ENCODE assay signal across 29 cellular contexts in the genomic region with DNA sequence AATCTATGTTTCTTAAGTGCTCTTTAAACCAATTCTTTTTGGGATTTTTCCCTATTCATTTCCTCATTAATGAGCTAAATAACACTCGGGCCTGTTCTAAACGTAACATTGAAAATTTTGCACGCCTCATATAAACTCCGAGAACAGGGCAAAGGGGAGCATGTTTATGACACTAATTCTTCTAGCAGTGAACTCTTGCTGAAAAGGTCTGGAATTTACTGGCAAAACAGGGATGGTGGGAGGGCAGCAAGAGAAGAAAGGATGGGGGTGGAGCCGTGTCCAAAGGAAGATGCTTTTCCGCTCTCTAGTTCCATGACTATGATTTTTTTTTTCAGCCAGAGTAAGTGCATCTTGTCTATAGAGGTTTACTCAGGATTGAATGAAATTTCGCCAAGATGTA.
"Had no signal": no experiment of that assay in that cellular context is flagged by ENCODE, and none has a peak within 500 bp of the region (broad histone marks: within the 10 kb centered on the region; RNA-seq: fewer than 3 reads in every experiment).

No MANE protein-coding gene starts in this region.

- H3K27me3 ChIP-seq: brain microvascular endothelial cell, dorsolateral prefrontal cortex, foreskin keratinocyte, gastrocnemius medialis had no signal

- H3K27ac Mint-ChIP-seq: activated CD4-positive, alpha-beta memory T cell treated with anti-CD3 and anti-CD28 coated beads, Interleukin-2, amount 10 ng/mL, durations not matched to agents 7 days and 5 days; activated CD4-positive, alpha-beta T cell treated with anti-CD3 and anti-CD28 coated beads, Interleukin-2, amount 10 ng/mL, durations not matched to agents 7 days and 5 days; activated naive CD8-positive, alpha-beta T cell; activated T-helper 17 cell treated with anti-CD3 and anti-CD28 coated beads, Interleukin-2, amount 50 U/mL, for 72 hours; dendritic cell treated with granulocyte-macrophage colony-stimulating factor and Interleukin-4, amounts not matched to agents 40 ng/mL and 50 ng/mL, for 4 days had no signal

- DNase-seq: activated CD4-positive, alpha-beta memory T cell treated with anti-CD3 and anti-CD28 coated beads, Interleukin-2, amount 10 ng/mL, durations not matched to agents 7 days and 5 days; activated CD4-positive, alpha-beta T cell treated with anti-CD3 and anti-CD28 coated beads for 4 hours; activated CD4-positive, alpha-beta T cell treated with anti-CD3 and anti-CD28 coated beads, Interleukin-2, amount 10 ng/mL, durations not matched to agents 7 days and 5 days; activated CD4-positive, alpha-beta T cell treated with anti-CD3 and anti-CD28 coated beads, Interleukin-2, amount 50 U/mL, for 4 hours; activated CD4-positive, CD25-positive, alpha-beta regulatory T cell; activated CD4-positive, CD25-positive, alpha-beta regulatory T cell treated with anti-CD3 and anti-CD28 coated beads, Interleukin-2, amount 50 U/mL, for 72 hours; activated CD8-positive, alpha-beta memory T cell treated with anti-CD3 and anti-CD28 coated beads for 24 hours; activated effector memory CD4-positive, alpha-beta T cell treated with Interleukin-2 at 50 U/mL for 16 hours; activated gamma-delta T cell treated with Interleukin-2 at 50 U/mL for 16 hours; activated naive CD4-positive, alpha-beta T cell treated with anti-CD3 and anti-CD28 coated beads, Interleukin-2, amount 50 U/mL, for 16 hours; activated naive CD4-positive, alpha-beta T cell treated with Interleukin-2 at 50 U/mL for 16 hours; activated T-cell treated with anti-CD3 and anti-CD28 coated beads, Interleukin-2, amount 50 U/mL, for 4 hours; amniotic stem cell; anterior cingulate cortex; brain microvascular endothelial cell; dorsolateral prefrontal cortex; effector memory CD4-positive, alpha-beta T cell; foreskin keratinocyte; gastrocnemius medialis; glutamatergic neuron; T-helper 2 cell had no signal

- FAIRE-seq: astrocyte, bronchial epithelial cell had no signal

- H3K4me3 Mint-ChIP-seq: activated CD4-positive, alpha-beta memory T cell treated with anti-CD3 and anti-CD28 coated beads, Interleukin-2, amount 10 ng/mL, durations not matched to agents 7 days and 5 days; activated CD4-positive, alpha-beta T cell treated with anti-CD3 and anti-CD28 coated beads, Interleukin-2, amount 10 ng/mL, durations not matched to agents 7 days and 5 days; activated naive CD8-positive, alpha-beta T cell; activated T-cell treated with anti-CD3 and anti-CD28 coated beads, Interleukin-2, amount 50 U/mL, for 4 hours; activated T-helper 17 cell treated with anti-CD3 and anti-CD28 coated beads, Interleukin-2, amount 50 U/mL, for 72 hours; central memory CD8-positive, alpha-beta T cell; dendritic cell treated with granulocyte-macrophage colony-stimulating factor and Interleukin-4, amounts not matched to agents 40 ng/mL and 50 ng/mL, for 4 days had no signal

- H3K4me1 Mint-ChIP-seq: activated CD4-positive, alpha-beta memory T cell treated with anti-CD3 and anti-CD28 coated beads, Interleukin-2, amount 10 ng/mL, durations not matched to agents 7 days and 5 days; activated CD4-positive, alpha-beta T cell treated with anti-CD3 and anti-CD28 coated beads, Interleukin-2, amount 10 ng/mL, durations not matched to agents 7 days and 5 days; activated T-helper 17 cell treated with anti-CD3 and anti-CD28 coated beads, Interleukin-2, amount 50 U/mL, for 72 hours; central memory CD8-positive, alpha-beta T cell had no signal

- ATAC-seq: activated T-cell treated with anti-CD3 and anti-CD28 coated beads, Interleukin-2, amount 50 U/mL, for 4 hours; activated T-helper 17 cell treated with anti-CD3 and anti-CD28 coated beads, Interleukin-2, amount 50 U/mL, for 72 hours; esophagus mucosa; foreskin keratinocyte; gastrocnemius medialis had no signal

- H3K9me3 ChIP-seq: gastrocnemius medialis had no signal

- H3K27me3 Mint-ChIP-seq: activated CD4-positive, alpha-beta T cell treated with anti-CD3 and anti-CD28 coated beads, Interleukin-2, amount 10 ng/mL, durations not matched to agents 7 days and 5 days; activated naive CD8-positive, alpha-beta T cell; activated T-helper 17 cell treated with anti-CD3 and anti-CD28 coated beads, Interleukin-2, amount 50 U/mL, for 72 hours had no signal

- H3K27ac ChIP-seq: brain microvascular endothelial cell, coronary artery, dorsolateral prefrontal cortex, foreskin keratinocyte, gastrocnemius medialis had no signal

- H3K4me3 ChIP-seq: coronary artery, dorsolateral prefrontal cortex, gastrocnemius medialis had no signal

- H3K36me3 ChIP-seq: brain microvascular endothelial cell, gastrocnemius medialis had no signal
